Comparison of ENCODE assay signal across 2 cellular contexts in the genomic region with DNA sequence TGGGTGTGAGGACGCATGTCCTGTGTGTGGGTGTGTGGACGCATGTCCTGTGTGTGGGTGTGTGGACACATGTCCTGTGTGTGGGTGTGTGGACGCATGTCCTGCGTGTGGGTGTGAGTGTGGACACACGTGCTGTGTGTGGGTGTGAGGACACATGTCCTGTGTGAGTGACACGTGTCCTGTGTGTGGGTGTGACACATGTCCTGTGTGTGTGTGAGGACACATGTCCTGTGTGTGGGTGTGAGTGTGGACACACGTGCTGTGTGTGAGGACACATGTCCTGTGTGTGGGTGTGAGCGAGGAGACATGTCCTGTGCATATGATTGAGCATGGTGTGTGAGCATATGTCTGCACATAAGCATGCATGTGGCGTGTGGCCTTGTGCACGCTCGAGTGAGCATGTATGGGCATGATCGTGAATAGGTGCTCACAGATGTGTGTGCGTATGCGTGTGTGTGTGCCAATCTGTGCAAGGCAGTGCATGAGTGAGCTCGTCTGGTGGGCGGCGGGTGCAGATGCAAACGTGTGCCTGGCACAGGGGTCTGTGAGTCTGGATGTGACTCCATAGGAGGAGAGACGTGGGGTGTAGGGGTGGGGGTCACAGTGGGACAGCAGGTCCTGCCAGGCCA.
A peak's percentile ranks its signal among the peaks of the same experiment; 100 is the strongest.
TF ChIP-seq lines count a peak whose summit lies in the region.

No MANE protein-coding gene starts in this region.

TF ChIP-seq in GM12891, 5 proteins besides CTCF, POLR2A, EP300 and RAD21:
- TF ChIP-seq SPI1 (IDR thresholded peaks at IDR 0.05; ENCODE audit: low read depth, low read length) (no peak), POU2F2 (IDR thresholded peaks at IDR 0.05; ENCODE audit: low read depth, low read length) (no peak), TAF1 (IDR thresholded peaks at IDR 0.05; ENCODE audit: low read depth, low read length) (no peak), POLR2AphosphoS5 (IDR thresholded peaks at IDR 0.05; ENCODE audit: low read depth, low read length) (no peak), PAX5 (IDR thresholded peaks at IDR 0.05; ENCODE audit: insufficient read depth, low read length, severe bottlenecking) (no peak)

TF ChIP-seq in K562, 482 proteins besides CTCF, POLR2A, EP300 and RAD21:
- TF ChIP-seq CHD4 (IDR thresholded peaks at IDR 0.05; ENCODE audit: insufficient read depth, insufficient replicate concordance, low read depth, low read length, poor library complexity, severe bottlenecking) (no peak), CBFA2T3 (IDR thresholded peaks at IDR 0.05) (no peak), ZKSCAN1 (IDR thresholded peaks at IDR 0.05; ENCODE audit: low read depth, low read length) (no peak), NFE2L1 (tag; IDR thresholded peaks at IDR 0.05; ENCODE audit: borderline replicate concordance, low read depth) (no peak), EGR1 (conservative IDR thresholded peaks at IDR 0.05) (0 out of 2 replicates have a peak, but pooled peaks have one; percentile 15), MYBL2 (IDR thresholded peaks at IDR 0.05; ENCODE audit: low read depth) (no peak), MYBL2 (CRISPR knock-in tag; IDR thresholded peaks at IDR 0.05; ENCODE audit: borderline replicate concordance) (peak; percentile 30; the same call in 1 of the 2 replicates)
- TF ChIP-seq, protein P1, sequence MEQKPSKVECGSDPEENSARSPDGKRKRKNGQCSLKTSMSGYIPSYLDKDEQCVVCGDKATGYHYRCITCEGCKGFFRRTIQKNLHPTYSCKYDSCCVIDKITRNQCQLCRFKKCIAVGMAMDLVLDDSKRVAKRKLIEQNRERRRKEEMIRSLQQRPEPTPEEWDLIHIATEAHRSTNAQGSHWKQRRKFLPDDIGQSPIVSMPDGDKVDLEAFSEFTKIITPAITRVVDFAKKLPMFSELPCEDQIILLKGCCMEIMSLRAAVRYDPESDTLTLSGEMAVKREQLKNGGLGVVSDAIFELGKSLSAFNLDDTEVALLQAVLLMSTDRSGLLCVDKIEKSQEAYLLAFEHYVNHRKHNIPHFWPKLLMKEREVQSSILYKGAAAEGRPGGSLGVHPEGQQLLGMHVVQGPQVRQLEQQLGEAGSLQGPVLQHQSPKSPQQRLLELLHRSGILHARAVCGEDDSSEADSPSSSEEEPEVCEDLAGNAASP (IDR thresholded peaks at IDR 0.05), result no peak
- TF ChIP-seq, protein P2, sequence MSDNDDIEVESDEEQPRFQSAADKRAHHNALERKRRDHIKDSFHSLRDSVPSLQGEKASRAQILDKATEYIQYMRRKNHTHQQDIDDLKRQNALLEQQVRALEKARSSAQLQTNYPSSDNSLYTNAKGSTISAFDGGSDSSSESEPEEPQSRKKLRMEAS (CRISPR knock-in tag; IDR thresholded peaks at IDR 0.05), result peak; percentile 72; the same call in 1 of the 2 replicates
